Comparison of ENCODE assay signal across 1 cellular context in the genomic region with DNA sequence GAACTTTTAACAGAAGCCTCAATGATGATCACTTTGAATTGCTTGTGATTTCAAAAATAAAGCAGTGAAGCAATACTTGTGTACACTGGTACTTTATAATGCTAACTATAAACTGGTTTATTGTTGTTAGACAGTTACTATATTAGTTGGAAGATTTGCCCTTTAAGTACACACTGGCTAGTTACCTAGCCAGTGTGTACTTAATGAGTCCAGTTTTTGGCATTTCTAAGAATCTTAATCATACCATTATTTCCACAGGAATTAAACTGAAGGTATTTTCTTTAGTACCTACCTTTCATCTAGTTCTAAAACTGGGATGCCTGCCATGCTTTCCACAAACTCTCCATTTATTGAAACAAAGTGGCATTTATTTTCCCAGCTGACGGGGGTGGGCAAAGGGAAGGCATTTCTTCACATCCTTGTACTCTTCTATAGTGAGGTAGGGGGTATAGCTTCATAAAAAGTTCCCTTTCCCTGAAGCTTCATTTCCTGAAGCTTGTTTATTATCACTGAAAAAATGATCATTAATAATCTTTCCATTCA.
TF ChIP-seq lines count a peak whose summit lies in the region.

No MANE protein-coding gene starts in this region.

TF ChIP-seq in WTC11, 78 proteins besides CTCF, POLR2A, EP300 and RAD21 (continued from another document):
- TF ChIP-seq, protein P1, sequence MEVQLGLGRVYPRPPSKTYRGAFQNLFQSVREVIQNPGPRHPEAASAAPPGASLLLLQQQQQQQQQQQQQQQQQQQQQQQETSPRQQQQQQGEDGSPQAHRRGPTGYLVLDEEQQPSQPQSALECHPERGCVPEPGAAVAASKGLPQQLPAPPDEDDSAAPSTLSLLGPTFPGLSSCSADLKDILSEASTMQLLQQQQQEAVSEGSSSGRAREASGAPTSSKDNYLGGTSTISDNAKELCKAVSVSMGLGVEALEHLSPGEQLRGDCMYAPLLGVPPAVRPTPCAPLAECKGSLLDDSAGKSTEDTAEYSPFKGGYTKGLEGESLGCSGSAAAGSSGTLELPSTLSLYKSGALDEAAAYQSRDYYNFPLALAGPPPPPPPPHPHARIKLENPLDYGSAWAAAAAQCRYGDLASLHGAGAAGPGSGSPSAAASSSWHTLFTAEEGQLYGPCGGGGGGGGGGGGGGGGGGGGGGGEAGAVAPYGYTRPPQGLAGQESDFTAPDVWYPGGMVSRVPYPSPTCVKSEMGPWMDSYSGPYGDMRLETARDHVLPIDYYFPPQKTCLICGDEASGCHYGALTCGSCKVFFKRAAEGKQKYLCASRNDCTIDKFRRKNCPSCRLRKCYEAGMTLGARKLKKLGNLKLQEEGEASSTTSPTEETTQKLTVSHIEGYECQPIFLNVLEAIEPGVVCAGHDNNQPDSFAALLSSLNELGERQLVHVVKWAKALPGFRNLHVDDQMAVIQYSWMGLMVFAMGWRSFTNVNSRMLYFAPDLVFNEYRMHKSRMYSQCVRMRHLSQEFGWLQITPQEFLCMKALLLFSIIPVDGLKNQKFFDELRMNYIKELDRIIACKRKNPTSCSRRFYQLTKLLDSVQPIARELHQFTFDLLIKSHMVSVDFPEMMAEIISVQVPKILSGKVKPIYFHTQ (CRISPR knock-in tag; IDR thresholded peaks at IDR 0.05): no peak
- no peak for TF ChIP-seq NR1H2 (CRISPR knock-in tag; IDR thresholded peaks at IDR 0.05)
- no peak for TF ChIP-seq TP53 (CRISPR knock-in tag; IDR thresholded peaks at IDR 0.05)
- TF ChIP-seq NFATC4 (CRISPR knock-in tag; IDR thresholded peaks at IDR 0.05): no peak
- no peak for TF ChIP-seq ZNF219 (CRISPR knock-in tag; IDR thresholded peaks at IDR 0.05; ENCODE audit: borderline replicate concordance)
- TF ChIP-seq OVOL2 (CRISPR knock-in tag; IDR thresholded peaks at IDR 0.05; ENCODE audit: borderline replicate concordance): no peak
- no peak for TF ChIP-seq JUN (CRISPR knock-in tag; IDR thresholded peaks at IDR 0.05)
- TF ChIP-seq GTF2I (CRISPR knock-in tag; conservative IDR thresholded peaks at IDR 0.05): no peak
- no peak for TF ChIP-seq ELF4 (CRISPR knock-in tag; IDR thresholded peaks at IDR 0.05; ENCODE audit: low read depth)
- no peak for TF ChIP-seq NR3C1 (CRISPR knock-in tag; conservative IDR thresholded peaks at IDR 0.05; ENCODE audit: low read depth)
- no peak for TF ChIP-seq SMAD4 (CRISPR knock-in tag; IDR thresholded peaks at IDR 0.05)
- TF ChIP-seq, protein P2, sequence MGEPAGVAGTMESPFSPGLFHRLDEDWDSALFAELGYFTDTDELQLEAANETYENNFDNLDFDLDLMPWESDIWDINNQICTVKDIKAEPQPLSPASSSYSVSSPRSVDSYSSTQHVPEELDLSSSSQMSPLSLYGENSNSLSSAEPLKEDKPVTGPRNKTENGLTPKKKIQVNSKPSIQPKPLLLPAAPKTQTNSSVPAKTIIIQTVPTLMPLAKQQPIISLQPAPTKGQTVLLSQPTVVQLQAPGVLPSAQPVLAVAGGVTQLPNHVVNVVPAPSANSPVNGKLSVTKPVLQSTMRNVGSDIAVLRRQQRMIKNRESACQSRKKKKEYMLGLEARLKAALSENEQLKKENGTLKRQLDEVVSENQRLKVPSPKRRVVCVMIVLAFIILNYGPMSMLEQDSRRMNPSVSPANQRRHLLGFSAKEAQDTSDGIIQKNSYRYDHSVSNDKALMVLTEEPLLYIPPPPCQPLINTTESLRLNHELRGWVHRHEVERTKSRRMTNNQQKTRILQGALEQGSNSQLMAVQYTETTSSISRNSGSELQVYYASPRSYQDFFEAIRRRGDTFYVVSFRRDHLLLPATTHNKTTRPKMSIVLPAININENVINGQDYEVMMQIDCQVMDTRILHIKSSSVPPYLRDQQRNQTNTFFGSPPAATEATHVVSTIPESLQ (CRISPR knock-in tag; IDR thresholded peaks at IDR 0.05): no peak
